ENCODE assay signal across 8 cellular contexts in genomic region chr19:9584073-9584833, GRCh38. TPM values are rescaled to one million over a fixed set of nuclear protein-coding genes. Genes with fewer than 3 reads are reported as not detected.
DNase-seq lines count a peak whose midpoint lies in the region; ATAC-seq and TF ChIP-seq lines count a peak whose summit lies in the region.

Gene ZNF121, minus strand, starts transcription at chr19:9584504. Its CDS starts 16,407 bp downstream, at chr19:9568097.

- H3K4me1 ChIP-seq in right cardiac atrium (ENCODE audit: control insufficient read depth, insufficient read depth, low read length) (no peaks in the 10 kb centered on the region), uterus (peaks cover 0 to 4% of the 10 kb centered on the region in 2 donors)

- TF ChIP-seq CTCF in GM12865 (IDR thresholded peaks at IDR 0.05; ENCODE audit: insufficient read depth, low read depth, low read length, missing control alignments), result no peak
- peak in 1 of 4 experiments; percentile 5 for TF ChIP-seq CTCF in uterus (IDR thresholded peaks at IDR 0.05)

- H3K4me3 ChIP-seq in GM12865 (ENCODE audit: low read depth, low read length) (peak within 1 kb of the TSS; percentile 93), right cardiac atrium (ENCODE audit: low read length) (peak within 1 kb of the TSS; percentile 85), uterus (peak within 1 kb of the TSS; percentile 82 to 99)

- peak; percentile 23 to 46 for TF ChIP-seq POLR2A in uterus (IDR thresholded peaks at IDR 0.05)

- peak; percentile 92 for DNase-seq in GM12865 (ENCODE audit: low read depth)
- peak; percentile 87 for DNase-seq in NCI-H146 (lab: John Stamatoyannopoulos, UW)
- DNase-seq in anterior cingulate cortex (lab: John Stamatoyannopoulos, UW), result peak in 57 of 58 donors; percentile 42 to 90 (median 78)
- DNase-seq in right cardiac atrium, result peak; percentile 90 to 95 (median 94)
- DNase-seq in pulmonary artery endothelial cell (ENCODE audit: low read depth, low spot score), result peak; percentile 40
- DNase-seq in uterus, result peak; percentile 78 to 82

- intact Hi-C loops in T-helper 2 cell treated with Interferon-gamma antibody and Interleukin-4, amounts not matched to agents 100 ng/mL and 5 ng/mL, for 36 hours (cut with micrococcal nuclease), result loop anchor here (1.0 to 5.0 kb wide), 5 partner anchors 37 to 448 kb away; partner anchors contain the start of genes ZNF266, ZNF426, ZNF559 and ZNF561
- intact Hi-C loops in right cardiac atrium (cut with DNase I), result no loop called here
- intact Hi-C loops in uterus (cut with DNase I; ENCODE audit: low total_unique reads), result no loop called here

- H3K27ac ChIP-seq in right cardiac atrium (ENCODE audit: low read length) (peak within 1 kb of the TSS; percentile 49), uterus (peak within 1 kb of the TSS; percentile 87 to 97)

- no peaks in the 10 kb centered on the region for H3K27me3 ChIP-seq in right cardiac atrium (ENCODE audit: control insufficient read depth, insufficient read depth)
- no peaks in the 10 kb centered on the region for H3K27me3 ChIP-seq in uterus

- H3K9me3 ChIP-seq in right cardiac atrium (ENCODE audit: control insufficient read depth, low read length), result no peaks in the 10 kb centered on the region
- peaks cover 0 to 5% of the 10 kb centered on the region in 2 donors for H3K9me3 ChIP-seq in uterus

- ATAC-seq in HG02759 (IDR thresholded peaks at IDR 0.05; ENCODE audit: unreplicated experiment) (peak; percentile 96), right cardiac atrium (peak; percentile 98)

- under 1% methylated on average over 51 of the region's 51 CpGs for WGBS in right cardiac atrium

- H3K36me3 ChIP-seq in uterus, result no peaks in the 10 kb centered on the region

RNA-seq across cellular contexts. Expression of gene ZNF121, which starts in this region (rescaled TPM):
- total RNA-seq in T-helper 2 cell treated with Interferon-gamma antibody and Interleukin-4, amounts not matched to agents 100 ng/mL and 5 ng/mL, for 36 hours, result 45.4 and 50.8 TPM in 2 replicates
- total RNA-seq in right cardiac atrium (10 to 100 TPM; 15.1 to 26.1 (median 17.0) TPM), pulmonary artery endothelial cell (35.5 and 47.3 TPM in 2 replicates), uterus (10 to 100 TPM; 17.4 to 76.7 (median 38.6) TPM)
- polyA plus RNA-seq in right cardiac atrium, result 5.7 TPM

Comparison
In these comparisons a context has a peak if more than half of its experiments do, and no peak if none do; other contexts are left out.
1. Peak in every context shown above with its lines: DNase-seq, ATAC-seq, H3K4me3 ChIP-seq and H3K27ac ChIP-seq.
2. DNase-seq: peak in every context shown above with its lines; median percentile 94 in right cardiac atrium; 92 in GM12865; 87 in NCI-H146; 80 in uterus; 78 in anterior cingulate cortex; 40 in pulmonary artery endothelial cell.